ENCODE assay signal across 8 cellular contexts in genomic region chr6:96521267-96521624, GRCh38. TPM values are rescaled to one million over a fixed set of nuclear protein-coding genes. Genes with fewer than 3 reads are reported as not detected.
A peak's percentile ranks its signal among the peaks of the same experiment; 100 is the strongest.
DNase-seq lines count a peak whose midpoint lies in the region; ATAC-seq, FAIRE-seq and TF ChIP-seq lines count a peak whose summit lies in the region.

No MANE protein-coding gene starts in this region.

- H3K9me3 Mint-ChIP-seq in activated T-helper 17 cell treated with anti-CD3 and anti-CD28 coated beads, Interleukin-2, amount 50 U/mL, for 72 hours, result no peaks in the 10 kb centered on the region
- no peaks in the 10 kb centered on the region for H3K9me3 Mint-ChIP-seq in stimulated activated naive CD8-positive, alpha-beta T cell treated with anti-CD3 and anti-CD28 coated beads, Interleukin-15, amount 100 ng/mL, for 72 hours

- H3K9me3 ChIP-seq in iPS-18c (ENCODE audit: control insufficient read depth, insufficient read depth, low read length), result no peaks in the 10 kb centered on the region

- TF ChIP-seq POLR2A in GM12892 (IDR thresholded peaks at IDR 0.05; ENCODE audit: low read depth, low read length), result no peak

- H3K27ac Mint-ChIP-seq in activated T-helper 17 cell treated with anti-CD3 and anti-CD28 coated beads, Interleukin-2, amount 50 U/mL, for 72 hours, result peak overlapping the region; percentile 99
- peak overlapping the region; percentile 99 to 100 for H3K27ac Mint-ChIP-seq in stimulated activated naive CD8-positive, alpha-beta T cell treated with anti-CD3 and anti-CD28 coated beads, Interleukin-15, amount 100 ng/mL, for 72 hours

- FAIRE-seq in GM12892 (lab: Jason Lieb, UNC), result no peak

- peak overlapping the region; percentile 100 for H3K4me3 Mint-ChIP-seq in activated T-helper 17 cell treated with anti-CD3 and anti-CD28 coated beads, Interleukin-2, amount 50 U/mL, for 72 hours
- H3K4me3 Mint-ChIP-seq in stimulated activated naive CD8-positive, alpha-beta T cell treated with anti-CD3 and anti-CD28 coated beads, Interleukin-15, amount 100 ng/mL, for 72 hours, result peak overlapping the region; percentile 94 to 100

- H3K27me3 Mint-ChIP-seq in activated T-helper 17 cell treated with anti-CD3 and anti-CD28 coated beads, Interleukin-2, amount 50 U/mL, for 72 hours, result no peaks in the 10 kb centered on the region
- H3K27me3 Mint-ChIP-seq in stimulated activated naive CD8-positive, alpha-beta T cell treated with anti-CD3 and anti-CD28 coated beads, Interleukin-15, amount 100 ng/mL, for 72 hours, result no peaks in the 10 kb centered on the region

- peaks cover 34% of the 10 kb centered on the region for H3K36me3 Mint-ChIP-seq in activated T-helper 17 cell treated with anti-CD3 and anti-CD28 coated beads, Interleukin-2, amount 50 U/mL, for 72 hours (ENCODE audit: low read depth)

- H3K4me3 ChIP-seq in iPS-18c (ENCODE audit: insufficient read depth, low read depth, low read length), result peak overlapping the region; percentile 84

- peak; percentile 25 for ATAC-seq in GM18867 (IDR thresholded peaks at IDR 0.05; ENCODE audit: unreplicated experiment)
- peak; percentile 23 for ATAC-seq in HG02885 (IDR thresholded peaks at IDR 0.05; ENCODE audit: poor library complexity, unreplicated experiment)
- peak; percentile 13 for ATAC-seq in activated T-helper 17 cell treated with anti-CD3 and anti-CD28 coated beads, Interleukin-2, amount 50 U/mL, for 72 hours (replicated peaks)
- ATAC-seq in stimulated activated naive CD8-positive, alpha-beta T cell treated with anti-CD3 and anti-CD28 coated beads, Interleukin-15, amount 100 ng/mL, for 72 hours, result no peak
- ATAC-seq in HG03442 (IDR thresholded peaks at IDR 0.05; ENCODE audit: unreplicated experiment), result no peak

- peaks cover 14% of the 10 kb centered on the region for H3K4me1 Mint-ChIP-seq in activated T-helper 17 cell treated with anti-CD3 and anti-CD28 coated beads, Interleukin-2, amount 50 U/mL, for 72 hours
- H3K4me1 Mint-ChIP-seq in stimulated activated naive CD8-positive, alpha-beta T cell treated with anti-CD3 and anti-CD28 coated beads, Interleukin-15, amount 100 ng/mL, for 72 hours, result peaks cover 15% of the 10 kb centered on the region

- no peak for DNase-seq in stimulated activated naive CD8-positive, alpha-beta T cell treated with anti-CD3 and anti-CD28 coated beads, Interleukin-15, amount 100 ng/mL, for 72 hours
- no peak for DNase-seq in HuH-7 (ENCODE audit: low spot score)
- DNase-seq in GM12892 (ENCODE audit: insufficient read length), result no peak

RNA-seq across cellular contexts. Expression of gene UFL1, which starts 0.4 kb away (rescaled TPM):
- 10 to 100 TPM; 20.9 to 26.3 TPM for total RNA-seq in activated T-helper 17 cell treated with anti-CD3 and anti-CD28 coated beads, Interleukin-2, amount 50 U/mL, for 72 hours
- 19.5 TPM for polyA plus RNA-seq in GM12892 (2012; ENCODE audit: missing spikeins)

RNA-seq across cellular contexts. Expression of gene FHL5, which starts 41.7 kb away (rescaled TPM):
- total RNA-seq in activated T-helper 17 cell treated with anti-CD3 and anti-CD28 coated beads, Interleukin-2, amount 50 U/mL, for 72 hours, result not detected
- not detected for polyA plus RNA-seq in GM12892 (2012; ENCODE audit: missing spikeins)

Comparison
In these comparisons a context has a peak if more than half of its experiments do, and no peak if none do; other contexts are left out.
1. ATAC-seq: peak in GM18867 (single experiment), HG02885 (single experiment) and activated T-helper 17 cell treated with anti-CD3 and anti-CD28 coated beads, Interleukin-2, amount 50 U/mL, for 72 hours (single experiment); none in stimulated activated naive CD8-positive, alpha-beta T cell treated with anti-CD3 and anti-CD28 coated beads, Interleukin-15, amount 100 ng/mL, for 72 hours (single experiment) and HG03442 (single experiment).